ENCODE assay signal across 26 cellular contexts in the genomic region with DNA sequence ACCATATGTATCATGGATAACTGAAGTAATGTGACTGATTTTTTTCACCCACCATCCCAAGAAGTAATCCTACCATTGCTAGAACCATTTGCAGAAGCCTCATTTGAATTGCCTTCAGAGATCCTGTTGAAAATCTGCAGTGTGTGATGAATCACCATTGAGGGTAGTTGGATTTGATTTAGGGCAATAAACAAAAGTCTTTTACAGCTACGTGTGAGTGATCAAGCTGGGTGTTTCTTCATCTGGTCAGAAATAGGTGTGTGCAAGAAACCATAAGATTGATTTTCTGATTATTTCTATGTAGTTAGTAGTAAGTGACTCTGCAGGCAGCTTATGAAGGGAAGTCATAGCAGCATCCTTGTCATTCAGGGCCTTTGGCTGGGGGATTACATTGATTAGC.
DNase-seq lines count a peak whose midpoint lies in the region; ATAC-seq and TF ChIP-seq lines count a peak whose summit lies in the region.
"Had no signal": no experiment of that assay in that cellular context is flagged by ENCODE, and none has a peak within 500 bp of the region (broad histone marks: within the 10 kb centered on the region; RNA-seq: fewer than 3 reads in every experiment).

No MANE protein-coding gene starts in this region.

- intact Hi-C loops in IMR-90 (cut with micrococcal nuclease), result loop anchor here (5.0 kb wide), 1 partner anchor 181 kb away; no protein-coding TSS in a partner anchor

- H4K8ac ChIP-seq in IMR-90 (ENCODE audit: low read depth in 2 of 2, low read length in 2 of 2), result peak overlapping the region in 1 of 2 experiments; percentile 64; a peak in 1 of 4 replicates

- H2BK120ac ChIP-seq in IMR-90 (ENCODE audit: low read depth, low read length), result peak overlapping the region; percentile 66

- TF ChIP-seq POLR2A in IMR-90 (IDR thresholded peaks at IDR 0.05; ENCODE audit: low read depth, low read length), result no peak

- H3K4ac ChIP-seq in IMR-90 (ENCODE audit: low read depth, low read length), result peak overlapping the region; percentile 68; the same call in 1 of the 2 replicates

- TF ChIP-seq CTCF in IMR-90 (conservative IDR thresholded peaks at IDR 0.05; ENCODE audit: low read depth, low read length) (no peak), fibroblast of villous mesenchyme (IDR thresholded peaks at IDR 0.05; ENCODE audit: insufficient read depth, low read depth, low read length) (no peak)

- CTCF ChIA-PET in IMR-90 (lab: Yijun Ruan, JAX), result interaction anchor here (0.6 to 2.9 kb wide), 4 partner anchors 15 to 529 kb away, joined by 3 to 22 read pairs (median 3); no protein-coding TSS in a partner anchor

- peak overlapping the region; percentile 19; the same call in 1 of the 2 replicates for H4K5ac ChIP-seq in IMR-90 (ENCODE audit: low read depth, low read length)

- peaks cover 25% of the 10 kb centered on the region for H3K4me1 Mint-ChIP-seq in activated T-helper 17 cell treated with anti-CD3 and anti-CD28 coated beads, Interleukin-2, amount 50 U/mL, for 72 hours

- dilution Hi-C loops in IMR-90 (cut with HindIII; ENCODE audit: low sequenced_read_pairs, unreplicated experiment), result no loop called here

- BruUV-seq in IMR-90 (replicated peaks; lab: Mats Ljungman, UMichigan), result no TSS peak

- POLR2A ChIA-PET in IMR-90 (lab: Charles Lee; ENCODE audit: unreplicated experiment), result no interaction called here

- no peak for TF ChIP-seq RAD21 in IMR-90 (IDR thresholded peaks at IDR 0.05; ENCODE audit: low read length)

- peak overlapping the region; percentile 87 for H2BK20ac ChIP-seq in IMR-90 (ENCODE audit: low read depth, low read length)

- peaks cover 8 to 51% of the 10 kb centered on the region in 2 experiments for H3K79me1 ChIP-seq in IMR-90 (ENCODE audit: low read depth in 1 of 2, low read length in 2 of 2)

- H3K18ac ChIP-seq in IMR-90 (ENCODE audit: low read depth, low read length), result no peak overlapping the region; the same call in 1 of the 2 replicates

- H3K27ac ChIP-seq in IMR-90 (ENCODE audit: insufficient read depth, low read length), result no peak overlapping the region
- H3K27ac ChIP-seq: WERI-Rb-1 had no signal

- H3K14ac ChIP-seq in IMR-90 (replicated peaks; ENCODE audit: low read depth, low read length), result 0 out of 2 replicates have a peak overlapping the region, but pooled peaks have one; percentile 54

- H3K4me3 Mint-ChIP-seq in activated T-helper 17 cell treated with anti-CD3 and anti-CD28 coated beads, Interleukin-2, amount 50 U/mL, for 72 hours, result no peak overlapping the region
- H3K4me3 Mint-ChIP-seq: activated naive CD8-positive, alpha-beta T cell treated with anti-CD3 and anti-CD28 coated beads, Interleukin-2, amount 10 ng/mL, durations not matched to agents 7 days and 5 days; stimulated activated effector memory CD8-positive, alpha-beta T cell treated with anti-CD3 and anti-CD28 coated beads, Interleukin-12 subunit alpha, Interleukin-12 subunit beta, amount 100 ng/mL, for 72 hours had no signal

- H3K4me2 ChIP-seq in IMR-90 (ENCODE audit: low read depth, low read length), result peak overlapping the region; percentile 55; the same call in 1 of the 2 replicates

- H2BK5ac ChIP-seq in IMR-90 (ENCODE audit: low read depth, low read length, poor library complexity, severe bottlenecking), result peak overlapping the region; percentile 84

- no peak overlapping the region for H2AK5ac ChIP-seq in IMR-90 (ENCODE audit: low read depth, low read length)

- H3K56ac ChIP-seq in IMR-90 (ENCODE audit: extremely low read depth, insufficient read depth, low read length), result no peak overlapping the region

- in situ Hi-C loops in IMR-90 (cut with MboI; ENCODE audit: low sequenced_read_pairs), result loop anchor here (5.0 to 25.0 kb wide), 2 partner anchors 296 to 526 kb away; no protein-coding TSS in a partner anchor

- DNase-seq in IMR-90 (peak; percentile 78), fibroblast of villous mesenchyme (ENCODE audit: low read depth) (peak; percentile 66), superior temporal gyrus (ENCODE audit: extremely low spot score) (peak; percentile 47), MG63 (no peak), GOT3 (lab: John Stamatoyannopoulos, UW) (no peak)
- DNase-seq in stimulated activated CD4-positive, alpha-beta T cell treated with anti-CD3 and anti-CD28 coated beads, Interleukin-2, amount 100 ng/mL, for 48 hours, result no peak
- DNase-seq: activated CD4-positive, alpha-beta T cell treated with anti-CD3 and anti-CD28 coated beads for 48 hours; activated gamma-delta T cell; activated naive CD8-positive, alpha-beta T cell treated with anti-CD3 and anti-CD28 coated beads, Interleukin-2, amount 10 ng/mL, durations not matched to agents 7 days and 5 days; activated T-cell treated with anti-CD3 and anti-CD28 coated beads, Interleukin-2, amount 50 U/mL, for 1 hour; cerebellar nuclear complex; NCI-H1105; NCI-H187 treated with DMSO at 0.1 percent for 48 hours; NCI-H526; NK-92 treated with Interleukin-12 subunit alpha and Interleukin-12 subunit beta, amount 100 ng/mL, for 24 hours; pancreas; right cardiac atrium; SHP77; stimulated activated CD4-positive, alpha-beta T cell treated with anti-CD3 and anti-CD28 coated beads, Interleukin-4, amount 100 ng/mL, for 24 hours; T-helper 9 cell; WERI-Rb-1 had no signal

- H4K20me1 ChIP-seq in IMR-90 (ENCODE audit: insufficient read depth, low read length), result peaks cover 6% of the 10 kb centered on the region; the same call in 1 of the 2 replicates

- H3K27me3 ChIP-seq in IMR-90 (ENCODE audit: control insufficient read depth, insufficient read depth, low read length) (no peaks in the 10 kb centered on the region), MG63 (no peaks in the 10 kb centered on the region)
- H3K27me3 ChIP-seq: pancreas had no signal

- H3K9me1 ChIP-seq in IMR-90 (ENCODE audit: insufficient read depth, low read length), result peaks cover 19% of the 10 kb centered on the region

- peak overlapping the region; percentile 79; the same call in 1 of the 2 replicates for H3K23ac ChIP-seq in IMR-90 (ENCODE audit: low read depth, low read length)

- peak overlapping the region; percentile 41 for H3K27ac Mint-ChIP-seq in activated T-helper 17 cell treated with anti-CD3 and anti-CD28 coated beads, Interleukin-2, amount 50 U/mL, for 72 hours
- H3K27ac Mint-ChIP-seq: activated naive CD8-positive, alpha-beta T cell treated with anti-CD3 and anti-CD28 coated beads, Interleukin-2, amount 10 ng/mL, durations not matched to agents 7 days and 5 days; stimulated activated effector memory CD8-positive, alpha-beta T cell treated with anti-CD3 and anti-CD28 coated beads, Interleukin-12 subunit alpha, Interleukin-12 subunit beta, amount 100 ng/mL, for 72 hours had no signal

- H3K36me3 Mint-ChIP-seq in activated T-helper 17 cell treated with anti-CD3 and anti-CD28 coated beads, Interleukin-2, amount 50 U/mL, for 72 hours (ENCODE audit: low read depth), result peaks cover 70% of the 10 kb centered on the region

- H3K4me3 ChIP-seq in IMR-90 (ENCODE audit: insufficient read depth, low read depth, low read length) (no peak overlapping the region), fibroblast of villous mesenchyme (ENCODE audit: low read depth, low read length) (no peak overlapping the region), MG63 (no peak overlapping the region)
- H3K4me3 ChIP-seq: HAP-1, lung, pancreas had no signal

- WGBS in IMR-90 (ENCODE audit: extremely low coverage in 2 of 2, insufficient read length in 1 of 2), 2 experiments, result 17% methylated on average over 1 of the region's 1 CpG; no CpG with 5 or more reads in 1 of the 2 experiments

- no peak overlapping the region; the same call in 2 of the 3 replicates for H2BK15ac ChIP-seq in IMR-90 (ENCODE audit: low read depth, low read length)

- no peaks in the 10 kb centered on the region for H3K9me3 ChIP-seq in IMR-90 (ENCODE audit: control insufficient read depth, insufficient read depth, low read length)
- no peaks in the 10 kb centered on the region for H3K9me3 ChIP-seq in MG63
- H3K9me3 ChIP-seq: HAP-1, pancreas had no signal

- no peak overlapping the region for H2AFZ ChIP-seq in IMR-90 (replicated peaks; ENCODE audit: low read length, poor library complexity)

- peak; percentile 10 for ATAC-seq in IMR-90 (ENCODE audit: low read depth)
- no peak for ATAC-seq in activated T-helper 17 cell treated with anti-CD3 and anti-CD28 coated beads, Interleukin-2, amount 50 U/mL, for 72 hours (replicated peaks)
- ATAC-seq: Panc1; pancreas; right cardiac atrium; stimulated activated effector memory CD8-positive, alpha-beta T cell treated with anti-CD3 and anti-CD28 coated beads, Interleukin-12 subunit alpha, Interleukin-12 subunit beta, amount 100 ng/mL, for 72 hours had no signal

- H3K36me3 ChIP-seq in IMR-90 (ENCODE audit: control insufficient read depth, insufficient read depth, low read length), result peaks cover 6% of the 10 kb centered on the region
- H3K36me3 ChIP-seq in MG63, result no peaks in the 10 kb centered on the region
- H3K36me3 ChIP-seq: HAP-1, pancreas had no signal

- H3K9me3 Mint-ChIP-seq in activated T-helper 17 cell treated with anti-CD3 and anti-CD28 coated beads, Interleukin-2, amount 50 U/mL, for 72 hours, result no peaks in the 10 kb centered on the region
- H3K9me3 Mint-ChIP-seq: activated naive CD8-positive, alpha-beta T cell treated with anti-CD3 and anti-CD28 coated beads, Interleukin-2, amount 10 ng/mL, durations not matched to agents 7 days and 5 days; stimulated activated effector memory CD8-positive, alpha-beta T cell treated with anti-CD3 and anti-CD28 coated beads, Interleukin-12 subunit alpha, Interleukin-12 subunit beta, amount 100 ng/mL, for 72 hours had no signal

- no peak overlapping the region for H2AK9ac ChIP-seq in IMR-90 (replicated peaks; ENCODE audit: low read depth, low read length, poor library complexity)

- H3K27me3 Mint-ChIP-seq in activated T-helper 17 cell treated with anti-CD3 and anti-CD28 coated beads, Interleukin-2, amount 50 U/mL, for 72 hours, result no peaks in the 10 kb centered on the region
- H3K27me3 Mint-ChIP-seq: activated naive CD8-positive, alpha-beta T cell treated with anti-CD3 and anti-CD28 coated beads, Interleukin-2, amount 10 ng/mL, durations not matched to agents 7 days and 5 days had no signal

- peak overlapping the region; percentile 33; the same call in 1 of the 2 replicates for H4K91ac ChIP-seq in IMR-90 (ENCODE audit: insufficient read depth, low read depth, low read length)

- no peak overlapping the region; the same call in 1 of the 2 replicates for H3K9ac ChIP-seq in IMR-90 (ENCODE audit: low read depth, low read length)

- H3K4me1 ChIP-seq in IMR-90 (ENCODE audit: control insufficient read depth, insufficient read depth, low read length), result peaks cover 30% of the 10 kb centered on the region

TF ChIP-seq in IMR-90, 13 proteins besides CTCF, POLR2A, EP300 and RAD21 (continues in another document):
- TF ChIP-seq MAFK (IDR thresholded peaks at IDR 0.05; ENCODE audit: low read depth, low read length), result no peak
- no peak for TF ChIP-seq CHD1 (IDR thresholded peaks at IDR 0.05; ENCODE audit: low read depth, low read length)
- TF ChIP-seq SMC3 (IDR thresholded peaks at IDR 0.05; ENCODE audit: low read depth, low read length), result no peak
- 0 out of 2 replicates have a peak, but pooled peaks have one; percentile 17 for TF ChIP-seq FOS (IDR thresholded peaks at IDR 0.05; ENCODE audit: low read depth, low read length)
- TF ChIP-seq CEBPB (IDR thresholded peaks at IDR 0.05; ENCODE audit: low read depth, low read length), result peak; percentile 73
- no peak for TF ChIP-seq RFX5 (IDR thresholded peaks at IDR 0.05; ENCODE audit: low read depth, low read length)
- TF ChIP-seq NFE2L2 (IDR thresholded peaks at IDR 0.05; ENCODE audit: low read depth, low read length), result no peak

Comparison
In these comparisons a context has a peak if more than half of its experiments do, and no peak if none do; other contexts are left out.
1. DNase-seq: peak in IMR-90 (single experiment), fibroblast of villous mesenchyme (single experiment) and superior temporal gyrus (single experiment); none in MG63 (single experiment), stimulated activated CD4-positive, alpha-beta T cell treated with anti-CD3 and anti-CD28 coated beads, Interleukin-2, amount 100 ng/mL, for 48 hours (0 of 2) and GOT3 (single experiment).